Comparison of ENCODE assay signal across 8 cellular contexts in genomic region chr2:195318440-195319111, GRCh38.
A peak's percentile ranks its signal among the peaks of the same experiment; 100 is the strongest.
DNase-seq lines count a peak whose midpoint lies in the region; ATAC-seq and TF ChIP-seq lines count a peak whose summit lies in the region.

No MANE protein-coding gene starts in this region.

- H3K9me3 ChIP-seq in OCI-LY7 (ENCODE audit: low read length) (no peaks in the 10 kb centered on the region), adrenal gland (replicated peaks in 1 of 3) (no peaks in the 10 kb centered on the region)

- TF ChIP-seq CTCF in OCI-LY7 (conservative IDR thresholded peaks at IDR 0.05; ENCODE audit: low read length) (peak; percentile 96), adrenal gland (IDR thresholded peaks at IDR 0.05) (peak; percentile 38 to 82 (median 70))

- 2 to 7% (median 4%) methylated on average over 2 of the region's 2 CpGs for WGBS in adrenal gland, 4 donors

- no peaks in the 10 kb centered on the region for H3K79me2 ChIP-seq in OCI-LY7 (ENCODE audit: insufficient read depth, low read depth, low read length)

- H3K27me3 ChIP-seq in adrenal gland, result no peaks in the 10 kb centered on the region

- no peak for TF ChIP-seq POLR2A in adrenal gland (IDR thresholded peaks at IDR 0.05)

- POLR2A ChIA-PET in OCI-LY7 (lab: Charles Lee), result interaction anchor here (0.6 kb wide), 1 partner anchor 344 kb away, joined by 3 read pairs; no protein-coding TSS in a partner anchor

- H4K20me1 ChIP-seq in OCI-LY7 (ENCODE audit: insufficient read depth, low read length), result no peaks in the 10 kb centered on the region

- no peaks in the 10 kb centered on the region for H3K36me3 ChIP-seq in OCI-LY7 (ENCODE audit: insufficient read depth, low read length)
- no peaks in the 10 kb centered on the region for H3K36me3 ChIP-seq in adrenal gland (replicated peaks in 1 of 2)

- H3K4me1 ChIP-seq in OCI-LY7 (ENCODE audit: insufficient read depth, low read length, poor library complexity, severe bottlenecking), result no peaks in the 10 kb centered on the region
- peaks cover 0 to 6% of the 10 kb centered on the region in 2 donors for H3K4me1 ChIP-seq in adrenal gland (replicated peaks in 1 of 2)

- intact Hi-C loops in OCI-LY7 (cut with micrococcal nuclease; ENCODE audit: unreplicated experiment), result loop anchor here (1.0 to 2.0 kb wide), 2 partner anchors 342 to 748 kb away; no protein-coding TSS in a partner anchor
- intact Hi-C loops in adrenal gland (cut with DNase I), result loop anchor here (5.0 to 10.0 kb wide), 3 partner anchors 764 to 1151 kb away; no protein-coding TSS in a partner anchor

- no TSS peak for BruUV-seq in OCI-LY7 (replicated peaks; lab: Mats Ljungman, UMichigan)

- no peaks in the 10 kb centered on the region for H3K9me2 ChIP-seq in OCI-LY7 (ENCODE audit: insufficient read depth, low read length)

- no peak for DNase-seq in activated CD4-positive, CD25-positive, alpha-beta regulatory T cell treated with anti-CD3 and anti-CD28 coated beads, Interleukin-2, amount 50 U/mL, for 72 hours
- peak; percentile 65 for DNase-seq in OCI-LY7 (ENCODE audit: low spot score)
- peak in 6 of 7 donors; percentile 29 to 62 (median 48) for DNase-seq in adrenal gland
- DNase-seq in iPS-NIHi11 (ENCODE audit: low spot score), result peak; percentile 33
- peak; percentile 42 for DNase-seq in stimulated activated CD4-positive, alpha-beta T cell treated with anti-CD3 and anti-CD28 coated beads, Interleukin-4, amount 100 ng/mL, for 24 hours
- no peak for DNase-seq in GM19238 (ENCODE audit: insufficient read length, low spot score)

- H3K4me3 ChIP-seq in OCI-LY7 (ENCODE audit: low read depth, low read length, poor library complexity, severe bottlenecking) (no peak overlapping the region), adrenal gland (no peak overlapping the region)

- H3K27ac ChIP-seq in OCI-LY7 (ENCODE audit: low read depth, low read length, poor library complexity, severe bottlenecking), result no peak overlapping the region
- H3K27ac ChIP-seq in adrenal gland, result no peak overlapping the region

- peak; percentile 24 to 27 for ATAC-seq in activated CD4-positive, CD25-positive, alpha-beta regulatory T cell treated with anti-CD3 and anti-CD28 coated beads, Interleukin-2, amount 50 U/mL, for 24 hours
- ATAC-seq in HG03432 (IDR thresholded peaks at IDR 0.05; ENCODE audit: unreplicated experiment), result peak; percentile 25

- CTCF ChIA-PET in OCI-LY7 (lab: Charles Lee; ENCODE audit: unreplicated experiment), result no interaction called here

- H3K4me2 ChIP-seq in OCI-LY7 (ENCODE audit: low read length), result no peak overlapping the region

- no peak overlapping the region for H2AFZ ChIP-seq in OCI-LY7 (ENCODE audit: low read length)

Comparison
In these comparisons a context has a peak if more than half of its experiments do, and no peak if none do; other contexts are left out.
1. DNase-seq: peak in OCI-LY7 (single experiment), adrenal gland (6 of 7), iPS-NIHi11 (single experiment) and stimulated activated CD4-positive, alpha-beta T cell treated with anti-CD3 and anti-CD28 coated beads, Interleukin-4, amount 100 ng/mL, for 24 hours (single experiment); none in activated CD4-positive, CD25-positive, alpha-beta regulatory T cell treated with anti-CD3 and anti-CD28 coated beads, Interleukin-2, amount 50 U/mL, for 72 hours (single experiment) and GM19238 (single experiment).